Comparison of ENCODE assay signal across 13 cellular contexts in genomic region chr10:131577786-131578471, GRCh38.
"Had no signal": no experiment of that assay in that cellular context is flagged by ENCODE, and none has a peak within 500 bp of the region (broad histone marks: within the 10 kb centered on the region; RNA-seq: fewer than 3 reads in every experiment).

No MANE protein-coding gene starts in this region.

- DNase-seq: activated CD4-positive, CD25-positive, alpha-beta regulatory T cell; activated naive CD4-positive, alpha-beta T cell treated with anti-CD3 and anti-CD28 coated beads, Interleukin-2, amount 10 ng/mL, durations not matched to agents 7 days and 5 days; activated T-cell treated with anti-CD3 and anti-CD28 coated beads, Interleukin-2, amount 50 U/mL, for 24 hours; hypothalamus; kidney; small intestine; stimulated activated CD4-positive, alpha-beta T cell treated with anti-CD3 and anti-CD28 coated beads, Interleukin-4, amount 100 ng/mL, for 4 hours; stimulated activated CD8-positive, alpha-beta memory T cell treated with anti-CD3 and anti-CD28 coated beads, Interleukin-4, amount 100 ng/mL, for 48 hours; stimulated activated naive CD8-positive, alpha-beta T cell treated with anti-CD3 and anti-CD28 coated beads, Interleukin-15, Interleukin-2, amounts not matched to agents 100 U/mL and 50 U/mL, for 24 hours had no signal

- H3K4me3 ChIP-seq: cardiac muscle cell, esophagus muscularis mucosa, left lung, upper lobe of left lung had no signal

- H3K27me3 ChIP-seq: cardiac muscle cell, upper lobe of left lung had no signal

- H3K9me3 ChIP-seq: esophagus muscularis mucosa, left lung, upper lobe of left lung had no signal

- H3K36me3 ChIP-seq: cardiac muscle cell, esophagus muscularis mucosa, left lung, upper lobe of left lung had no signal

- H3K27ac ChIP-seq: cardiac muscle cell, esophagus muscularis mucosa, left lung, upper lobe of left lung had no signal

- H3K4me1 ChIP-seq: esophagus muscularis mucosa, left lung, upper lobe of left lung had no signal
